In genomic region chr6:135922170-135922569, GRCh38 we compare ENCODE assay signal across 8 cellular contexts.
DNase-seq lines count a peak whose midpoint lies in the region; ATAC-seq and TF ChIP-seq lines count a peak whose summit lies in the region.

No MANE protein-coding gene starts in this region.

- CTCF ChIA-PET in RWPE1 (lab: Yijun Ruan, JAX): no interaction called here

- POLR2A ChIA-PET in RWPE1 (lab: Yijun Ruan, JAX; ENCODE audit: low non-redundant PET): no interaction called here

- peaks cover 9% of the 10 kb centered on the region for H3K4me1 ChIP-seq in stomach smooth muscle (ENCODE audit: control insufficient read depth, insufficient read depth, low read length)

- DNase-seq in NCI-H1105 treated with DMSO at 0.1 percent for 48 hours (lab: John Stamatoyannopoulos, UW) (peak; percentile 25), NCI-H1105 (lab: John Stamatoyannopoulos, UW) (no peak), RWPE1 (ENCODE audit: low spot score) (peak; percentile 89), Right ventricle myocardium superior (no peak), GM13976 (ENCODE audit: low spot score) (no peak)

- H3K9me3 ChIP-seq in stomach smooth muscle (ENCODE audit: control insufficient read depth in 2 of 2, low read length in 2 of 2): peaks cover 0 to 2% of the 10 kb centered on the region in 2 donors

- peak overlapping the region in 1 of 2 donors; percentile 54 for H3K9ac ChIP-seq in stomach smooth muscle (ENCODE audit: low read length in 2 of 2)

- no peak for TF ChIP-seq CTCF in RWPE1 (conservative IDR thresholded peaks at IDR 0.05; ENCODE audit: low read depth)
- no peak for TF ChIP-seq CTCF in GM13976 (IDR thresholded peaks at IDR 0.05; ENCODE audit: borderline replicate concordance, control extremely low read depth, extremely low read depth, insufficient read depth, missing control alignments)

- H3K4me3 ChIP-seq in stomach smooth muscle (ENCODE audit: low read length in 2 of 2): peak overlapping the region; percentile 9 to 17

- no peaks in the 10 kb centered on the region for H3K36me3 ChIP-seq in stomach smooth muscle (ENCODE audit: control insufficient read depth in 2 of 2, insufficient read depth in 2 of 2, low read length in 2 of 2)

- intact Hi-C loops in Right ventricle myocardium superior (cut with DNase I): no loop called here

- H3K27me3 ChIP-seq in stomach smooth muscle (ENCODE audit: control insufficient read depth in 1 of 2, insufficient read depth in 2 of 2, low read length in 2 of 2): no peaks in the 10 kb centered on the region

- H3K27ac ChIP-seq in RWPE1 (no peak overlapping the region), stomach smooth muscle (ENCODE audit: low read length) (peak overlapping the region; percentile 47)

- ATAC-seq in Right ventricle myocardium superior (ENCODE audit: poor library complexity) (peak; percentile 87), GM21619 (IDR thresholded peaks at IDR 0.05; ENCODE audit: unreplicated experiment) (no peak), HG03439 (IDR thresholded peaks at IDR 0.05; ENCODE audit: unreplicated experiment) (no peak)

- in situ Hi-C loops in GM13976 (cut with MboI; ENCODE audit: low sequenced_read_pairs, unreplicated experiment): loop anchor here (25.0 kb wide), 1 partner anchor 385 kb away; no protein-coding TSS in a partner anchor

Comparison
In these comparisons a context has a peak if more than half of its experiments do, and no peak if none do; other contexts are left out.
1. DNase-seq: peak in NCI-H1105 treated with DMSO at 0.1 percent for 48 hours (single experiment) and RWPE1 (single experiment); none in NCI-H1105 (single experiment), Right ventricle myocardium superior (single experiment) and GM13976 (single experiment).